9 cellular contexts compared by ENCODE assay signal in the genomic region with DNA sequence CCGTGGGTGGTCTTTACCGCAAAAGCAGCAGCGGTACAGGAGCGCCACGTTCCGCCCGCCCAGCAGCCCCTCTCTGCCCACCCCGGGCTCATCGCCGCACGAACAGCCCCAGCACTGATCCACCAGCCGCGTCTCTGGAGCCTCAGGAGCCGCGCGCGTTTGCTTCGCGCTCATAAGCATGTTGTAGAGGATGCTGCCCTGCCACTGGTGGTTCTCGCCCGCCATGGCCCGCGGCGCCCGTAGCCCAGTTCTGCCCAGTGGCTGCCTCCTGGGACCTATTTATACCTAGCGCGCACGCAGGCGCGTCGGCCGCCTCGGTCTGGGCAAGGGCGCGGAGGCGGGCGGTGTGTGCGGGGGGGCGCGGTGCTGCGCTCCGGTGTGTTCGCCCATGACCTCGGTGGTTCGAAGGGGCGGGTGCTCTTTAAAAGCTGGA. TPM values are rescaled to one million over a fixed set of nuclear protein-coding genes. Genes with fewer than 3 reads are reported as not detected.
DNase-seq lines count a peak whose midpoint lies in the region; ATAC-seq, FAIRE-seq and TF ChIP-seq lines count a peak whose summit lies in the region.
"Had no signal": no experiment of that assay in that cellular context is flagged by ENCODE, and none has a peak within 500 bp of the region (broad histone marks: within the 10 kb centered on the region; RNA-seq: fewer than 3 reads in every experiment).

Gene NR0B1, minus strand, starts transcription at position 252 of the 433 bp plus-strand sequence. Its CDS starts 27 bp downstream, at position 225.

- H3K27me3 Mint-ChIP-seq in astrocyte (ENCODE audit: low read depth, unreplicated experiment): peaks cover 10% of the 10 kb centered on the region
- H3K27me3 Mint-ChIP-seq in activated CD8-positive, alpha-beta memory T cell treated with anti-CD3 and anti-CD28 coated beads, Interleukin-2, amount 10 ng/mL, durations not matched to agents 7 days and 5 days: peaks cover 10% of the 10 kb centered on the region

- no peak within 1 kb of the TSS for H3K9ac ChIP-seq in astrocyte (ENCODE audit: low read length)

- H3K4me3 Mint-ChIP-seq in astrocyte (ENCODE audit: unreplicated experiment): peak within 1 kb of the TSS; percentile 60
- H3K4me3 Mint-ChIP-seq in activated CD8-positive, alpha-beta memory T cell treated with anti-CD3 and anti-CD28 coated beads, Interleukin-2, amount 10 ng/mL, durations not matched to agents 7 days and 5 days: no peak within 1 kb of the TSS

- no CpG with 5 or more reads among the region's 46 CpGs for WGBS in gastroesophageal sphincter (ENCODE audit: low coverage in 1 of 2), 2 donors

- peak within 1 kb of the TSS; percentile 79 for H3K4me2 ChIP-seq in astrocyte (ENCODE audit: low read length)

- H3K9me3 ChIP-seq in right atrium auricular region: no peaks in the 10 kb centered on the region
- H3K9me3 ChIP-seq in astrocyte (ENCODE audit: insufficient read depth, low read depth, low read length): no peaks in the 10 kb centered on the region
- no peaks in the 10 kb centered on the region for H3K9me3 ChIP-seq in vagina
- no peaks in the 10 kb centered on the region for H3K9me3 ChIP-seq in gastroesophageal sphincter

- H3K79me2 ChIP-seq in astrocyte (ENCODE audit: insufficient read depth, low read length): no peaks in the 10 kb centered on the region

- peaks cover 0 to 6% of the 10 kb centered on the region in 2 donors for H3K27me3 ChIP-seq in right atrium auricular region
- H3K27me3 ChIP-seq in astrocyte (ENCODE audit: insufficient read depth, low read length): peaks cover 9% of the 10 kb centered on the region
- H3K27me3 ChIP-seq in vagina: no peaks in the 10 kb centered on the region
- peaks cover 29% of the 10 kb centered on the region for H3K27me3 ChIP-seq in gastroesophageal sphincter

- H3K27ac ChIP-seq in right atrium auricular region (no peak within 1 kb of the TSS), astrocyte (ENCODE audit: low read depth, low read length) (no peak within 1 kb of the TSS), vagina (peak within 1 kb of the TSS; percentile 68), gastroesophageal sphincter (no peak within 1 kb of the TSS)

- no peak for TF ChIP-seq EP300 in gastroesophageal sphincter (IDR thresholded peaks at IDR 0.05)

- no peaks in the 10 kb centered on the region for H3K36me3 ChIP-seq in right atrium auricular region
- no peaks in the 10 kb centered on the region for H3K36me3 ChIP-seq in astrocyte (ENCODE audit: insufficient read depth, low read length)
- H3K36me3 ChIP-seq in vagina: no peaks in the 10 kb centered on the region
- no peaks in the 10 kb centered on the region for H3K36me3 ChIP-seq in gastroesophageal sphincter

- TF ChIP-seq POLR2A in vagina (IDR thresholded peaks at IDR 0.05) (no peak), gastroesophageal sphincter (IDR thresholded peaks at IDR 0.05) (no peak)

- H3K4me1 ChIP-seq in right atrium auricular region (peaks cover 0 to 11% of the 10 kb centered on the region in 2 donors), astrocyte (ENCODE audit: insufficient read depth, low read length) (peaks cover 5% of the 10 kb centered on the region), vagina (no peaks in the 10 kb centered on the region), gastroesophageal sphincter (peaks cover 0 to 13% (median 0%) of the 10 kb centered on the region in 3 donors)

- intact Hi-C loops in Right ventricle myocardium inferior (cut with DNase I): no loop called here
- intact Hi-C loops in vagina (cut with DNase I): no loop called here

- ATAC-seq in Right ventricle myocardium inferior: peak; percentile 56
- ATAC-seq in gastroesophageal sphincter: no peak
- ATAC-seq in activated CD8-positive, alpha-beta memory T cell treated with anti-CD3 and anti-CD28 coated beads, Interleukin-2, amount 10 ng/mL, durations not matched to agents 7 days and 5 days: no peak

- peak within 1 kb of the TSS; percentile 47 for H2AFZ ChIP-seq in astrocyte (ENCODE audit: low read depth, low read length)

- H3K4me3 ChIP-seq in right atrium auricular region (peak within 1 kb of the TSS in 1 of 2 donors; percentile 19), astrocyte (ENCODE audit: insufficient read depth, low read depth, low read length) (peak within 1 kb of the TSS; percentile 10), vagina (peak within 1 kb of the TSS; percentile 30 to 45), gastroesophageal sphincter (peak within 1 kb of the TSS in 1 of 2 donors; percentile 25)

- no peak for FAIRE-seq in astrocyte (lab: Jason Lieb, UNC)

- no peak within 1 kb of the TSS for H3K27ac Mint-ChIP-seq in astrocyte (ENCODE audit: unreplicated experiment)
- H3K27ac Mint-ChIP-seq in activated CD8-positive, alpha-beta memory T cell treated with anti-CD3 and anti-CD28 coated beads, Interleukin-2, amount 10 ng/mL, durations not matched to agents 7 days and 5 days: no peak within 1 kb of the TSS

- H4K20me1 ChIP-seq in astrocyte (ENCODE audit: insufficient read depth, low read length): no peaks in the 10 kb centered on the region

- CTCF ChIA-PET in activated CD8-positive, alpha-beta memory T cell treated with anti-CD3 and anti-CD28 coated beads, Interleukin-2, amount 10 ng/mL, durations not matched to agents 7 days and 5 days (lab: Charles Lee): no interaction called here

- H3K36me3 Mint-ChIP-seq in astrocyte (ENCODE audit: low read depth, unreplicated experiment): no peaks in the 10 kb centered on the region
- H3K36me3 Mint-ChIP-seq in activated CD8-positive, alpha-beta memory T cell treated with anti-CD3 and anti-CD28 coated beads, Interleukin-2, amount 10 ng/mL, durations not matched to agents 7 days and 5 days: no peaks in the 10 kb centered on the region

- TF ChIP-seq CTCF in right atrium auricular region (IDR thresholded peaks at IDR 0.05) (no peak), astrocyte (IDR thresholded peaks at IDR 0.05; ENCODE audit: insufficient read depth, low read depth, low read length) (no peak), vagina (IDR thresholded peaks at IDR 0.05) (no peak), gastroesophageal sphincter (IDR thresholded peaks at IDR 0.05) (no peak)

- no peak for DNase-seq in Right ventricle myocardium inferior (ENCODE audit: missing footprints)
- no peak for DNase-seq in right atrium auricular region (ENCODE audit: low spot score)
- DNase-seq in astrocyte (ENCODE audit: low read depth): no peak
- peak; percentile 14 for DNase-seq in iPS-NIHi11 (ENCODE audit: low spot score)
- no peak for DNase-seq in vagina (ENCODE audit: extremely low spot score in 2 of 2)
- DNase-seq in HUDEP-2 (lab: John Stamatoyannopoulos, UW; ENCODE audit: unreplicated experiment in 76 of 76): no peak
- DNase-seq in activated CD8-positive, alpha-beta memory T cell treated with anti-CD3 and anti-CD28 coated beads, Interleukin-2, amount 10 ng/mL, durations not matched to agents 7 days and 5 days: no peak
- DNase-seq: NCI-H2029 had no signal

- H3K9me3 Mint-ChIP-seq in astrocyte (ENCODE audit: unreplicated experiment): no peaks in the 10 kb centered on the region
- H3K9me3 Mint-ChIP-seq in activated CD8-positive, alpha-beta memory T cell treated with anti-CD3 and anti-CD28 coated beads, Interleukin-2, amount 10 ng/mL, durations not matched to agents 7 days and 5 days (ENCODE audit: low read depth): no peaks in the 10 kb centered on the region

- peaks cover 9% of the 10 kb centered on the region for H3K4me1 Mint-ChIP-seq in astrocyte (ENCODE audit: low read depth, unreplicated experiment)
- H3K4me1 Mint-ChIP-seq in activated CD8-positive, alpha-beta memory T cell treated with anti-CD3 and anti-CD28 coated beads, Interleukin-2, amount 10 ng/mL, durations not matched to agents 7 days and 5 days: no peaks in the 10 kb centered on the region

RNA-seq across cellular contexts. Expression of gene NR0B1, which starts in this region (rescaled TPM):
- total RNA-seq in Right ventricle myocardium inferior: not detected
- not detected for total RNA-seq in right atrium auricular region
- total RNA-seq in astrocyte: 0.25 TPM in 1 of 2 replicates, not detected in the other
- total RNA-seq in vagina: 3.2 TPM
- not detected for total RNA-seq in gastroesophageal sphincter
- total RNA-seq in activated CD8-positive, alpha-beta memory T cell treated with anti-CD3 and anti-CD28 coated beads, Interleukin-2, amount 10 ng/mL, durations not matched to agents 7 days and 5 days: not detected

Comparison
In these comparisons a context has a peak if more than half of its experiments do, and no peak if none do; other contexts are left out.
1. Peak in ATAC-seq in Right ventricle myocardium inferior; RNA of the gene not detected or under 1 TPM.